In genomic region chr9:4740623-4741364, GRCh38 we compare ENCODE assay signal across 8 cellular contexts. TPM values are rescaled to one million over a fixed set of nuclear protein-coding genes. Genes with fewer than 3 reads are reported as not detected.
DNase-seq lines count a peak whose midpoint lies in the region; ATAC-seq and TF ChIP-seq lines count a peak whose summit lies in the region.

AK3 (minus strand) TSS chr9:4741202; CDS start chr9:4741087, 115 bp downstream.

- H3K27ac ChIP-seq in Karpas-422 (ENCODE audit: low read length) (peak within 1 kb of the TSS; percentile 61), SJCRH30 (peak within 1 kb of the TSS; percentile 30), foreskin keratinocyte (peak within 1 kb of the TSS; percentile 6), subcutaneous abdominal adipose tissue (ENCODE audit: low read depth, low read length) (peak within 1 kb of the TSS; percentile 97)

- H3K9me3 ChIP-seq in Karpas-422 (ENCODE audit: low read length) (no peaks in the 10 kb centered on the region), SJCRH30 (replicated peaks) (no peaks in the 10 kb centered on the region), neuron (ENCODE audit: low read length) (no peaks in the 10 kb centered on the region), subcutaneous abdominal adipose tissue (ENCODE audit: control insufficient read depth in 5 of 5, low read length in 5 of 5) (no peaks in the 10 kb centered on the region)

- ATAC-seq in GM21825 (IDR thresholded peaks at IDR 0.05; ENCODE audit: unreplicated experiment): peak; percentile 94
- ATAC-seq in foreskin keratinocyte: peak; percentile 89

- in situ Hi-C loops in G401 (cut with HindIII; ENCODE audit: low sequenced_read_pairs): no loop called here

- DNase-seq in G401 (ENCODE audit: low spot score): peak; percentile 74
- DNase-seq in Karpas-422: peak; percentile 95
- DNase-seq in SJCRH30: peak; percentile 84
- DNase-seq in activated gamma-delta T cell treated with anti-CD3 and anti-CD28 coated beads, Interleukin-2, amount 50 U/mL, for 16 hours (ENCODE audit: low read depth): peak; percentile 82
- peak in 1 of 2 donors; percentile 66 for DNase-seq in foreskin keratinocyte

- peak; percentile 60 for TF ChIP-seq CTCF in foreskin keratinocyte (conservative IDR thresholded peaks at IDR 0.05)

- peak within 1 kb of the TSS; percentile 96 for H3K4me2 ChIP-seq in Karpas-422 (ENCODE audit: low read depth, low read length, poor library complexity, severe bottlenecking)

- H3K9me2 ChIP-seq in Karpas-422 (replicated peaks; ENCODE audit: insufficient read depth, low read length): no peaks in the 10 kb centered on the region

- peaks cover 6% of the 10 kb centered on the region; the same call in 1 of the 2 replicates for H4K20me1 ChIP-seq in Karpas-422 (ENCODE audit: insufficient read depth, low read depth, low read length)

- peaks cover 50% of the 10 kb centered on the region for H3K79me2 ChIP-seq in Karpas-422 (ENCODE audit: low read length)

- 0 out of 2 replicates have a peak, but pooled peaks cover 3% of the 10 kb centered on the region for H3K36me3 ChIP-seq in Karpas-422 (ENCODE audit: insufficient read depth, low read length)
- no peaks in the 10 kb centered on the region for H3K36me3 ChIP-seq in SJCRH30
- no peaks in the 10 kb centered on the region for H3K36me3 ChIP-seq in neuron (ENCODE audit: insufficient read depth, low read length)
- H3K36me3 ChIP-seq in subcutaneous abdominal adipose tissue (ENCODE audit: control insufficient read depth in 5 of 5, insufficient read depth in 5 of 5, low read length in 5 of 5): no peaks in the 10 kb centered on the region

- peak within 1 kb of the TSS; percentile 97 for H2AFZ ChIP-seq in Karpas-422 (ENCODE audit: low read length)
- H2AFZ ChIP-seq in neuron (ENCODE audit: low read depth, low read length): peak within 1 kb of the TSS; percentile 64

- H3K4me1 ChIP-seq in Karpas-422 (ENCODE audit: low read length) (peaks cover 26% of the 10 kb centered on the region), SJCRH30 (no peaks in the 10 kb centered on the region), foreskin keratinocyte (peaks cover 12% of the 10 kb centered on the region), neuron (ENCODE audit: insufficient read depth, low read length) (peaks cover 14% of the 10 kb centered on the region), subcutaneous abdominal adipose tissue (ENCODE audit: control insufficient read depth in 5 of 5, insufficient read depth in 5 of 5, low read length in 5 of 5) (peaks cover 0 to 27% (median 21%) of the 10 kb centered on the region in 5 donors)

- H3K9ac ChIP-seq in Karpas-422 (ENCODE audit: low read length): peak within 1 kb of the TSS; percentile 95
- peak within 1 kb of the TSS; percentile 75 to 96 (median 91) for H3K9ac ChIP-seq in subcutaneous abdominal adipose tissue (ENCODE audit: low read length in 5 of 5)

- H3K4me3 ChIP-seq in Karpas-422 (ENCODE audit: low read length) (peak within 1 kb of the TSS; percentile 92), SJCRH30 (peak within 1 kb of the TSS; percentile 72), neuron (ENCODE audit: low read length) (peak within 1 kb of the TSS; percentile 83), subcutaneous abdominal adipose tissue (ENCODE audit: low read depth in 1 of 5, low read length in 5 of 5) (peak within 1 kb of the TSS; percentile 77 to 88 (median 84))

- 0 out of 2 replicates have a peak, but pooled peaks cover 3% of the 10 kb centered on the region for H3K27me3 ChIP-seq in Karpas-422 (ENCODE audit: low read length)
- H3K27me3 ChIP-seq in SJCRH30: no peaks in the 10 kb centered on the region
- H3K27me3 ChIP-seq in foreskin keratinocyte: no peaks in the 10 kb centered on the region
- H3K27me3 ChIP-seq in neuron (ENCODE audit: insufficient read depth, low read length): no peaks in the 10 kb centered on the region
- no peaks in the 10 kb centered on the region for H3K27me3 ChIP-seq in subcutaneous abdominal adipose tissue (ENCODE audit: control insufficient read depth in 5 of 5, insufficient read depth in 4 of 5, low read length in 5 of 5)

RNA-seq across cellular contexts. Expression of gene AK3, which starts in this region (rescaled TPM):
- 67.9 and 71.6 TPM in 2 replicates for total RNA-seq in G401 (2014; rRNA removed; shearing (Covaris generic))
- 49.8 and 67.3 TPM in 2 replicates for total RNA-seq in Karpas-422 (2014; rRNA removed; shearing (Covaris generic); ENCODE audit: low replicate concordance)
- total RNA-seq in SJCRH30 (2014; rRNA removed; shearing (Covaris generic)): 41.0 and 42.2 TPM in 2 replicates
- 31.7 and 36.3 TPM in 2 replicates for total RNA-seq in foreskin keratinocyte
- polyA plus RNA-seq in foreskin keratinocyte: 17.5 and 20.8 TPM in 2 replicates

Comparison
In these comparisons a context has a peak if more than half of its experiments do, and no peak if none do; other contexts are left out.
1. H3K27ac ChIP-seq: peak in every context shown above with its lines; median percentile 97 in subcutaneous abdominal adipose tissue; 61 in Karpas-422; 30 in SJCRH30; 6 in foreskin keratinocyte.